10 cellular contexts compared by ENCODE assay signal in genomic region chr2:227474406-227474805, GRCh38. TPM values are rescaled to one million over a fixed set of nuclear protein-coding genes. Genes with fewer than 3 reads are reported as not detected.
A peak's percentile ranks its signal among the peaks of the same experiment; 100 is the strongest.
DNase-seq lines count a peak whose midpoint lies in the region; ATAC-seq, FAIRE-seq and TF ChIP-seq lines count a peak whose summit lies in the region.
"Had no signal": no experiment of that assay in that cellular context is flagged by ENCODE, and none has a peak within 500 bp of the region (broad histone marks: within the 10 kb centered on the region; RNA-seq: fewer than 3 reads in every experiment).

No MANE protein-coding gene starts in this region.

- H3K4me1 Mint-ChIP-seq in activated CD4-positive, alpha-beta T cell treated with anti-CD3 and anti-CD28 coated beads, Interleukin-2, amount 10 ng/mL, durations not matched to agents 7 days and 5 days = peaks cover 34% of the 10 kb centered on the region
- H3K4me1 Mint-ChIP-seq in glutamatergic neuron (ENCODE audit: low read depth, unreplicated experiment) = peaks cover 16% of the 10 kb centered on the region
- peaks cover 21 to 34% of the 10 kb centered on the region in 2 donors for H3K4me1 Mint-ChIP-seq in stimulated activated naive B cell treated with anti-CD40 and anti-IgM and Interleukin-4, amounts not matched to agents 10 μg/mL and 1 μg/mL and 100 μg/mL, for 72 hours

- no peaks in the 10 kb centered on the region for H3K27me3 Mint-ChIP-seq in activated CD4-positive, alpha-beta T cell treated with anti-CD3 and anti-CD28 coated beads, Interleukin-2, amount 10 ng/mL, durations not matched to agents 7 days and 5 days
- peaks cover 13% of the 10 kb centered on the region for H3K27me3 Mint-ChIP-seq in glutamatergic neuron (ENCODE audit: unreplicated experiment)
- no peaks in the 10 kb centered on the region for H3K27me3 Mint-ChIP-seq in stimulated activated naive B cell treated with anti-CD40 and anti-IgM and Interleukin-4, amounts not matched to agents 10 μg/mL and 1 μg/mL and 100 μg/mL, for 72 hours

- POLR2A ChIA-PET in activated CD4-positive, alpha-beta T cell treated with anti-CD3 and anti-CD28 coated beads, Interleukin-2, amount 10 ng/mL, durations not matched to agents 7 days and 5 days (lab: Charles Lee) = no interaction called here

- no peak for ATAC-seq in stimulated activated naive B cell treated with anti-CD40 and anti-IgM and Interleukin-4, amounts not matched to agents 10 μg/mL and 1 μg/mL and 100 μg/mL, for 72 hours (replicated peaks)
- ATAC-seq in pancreas = no peak

- peak overlapping the region; percentile 78 for H3K4me3 Mint-ChIP-seq in activated CD4-positive, alpha-beta T cell treated with anti-CD3 and anti-CD28 coated beads, Interleukin-2, amount 10 ng/mL, durations not matched to agents 7 days and 5 days
- H3K4me3 Mint-ChIP-seq in glutamatergic neuron (ENCODE audit: unreplicated experiment) = peak overlapping the region; percentile 48
- peak overlapping the region in 1 of 2 donors; percentile 17 for H3K4me3 Mint-ChIP-seq in stimulated activated naive B cell treated with anti-CD40 and anti-IgM and Interleukin-4, amounts not matched to agents 10 μg/mL and 1 μg/mL and 100 μg/mL, for 72 hours

- WGBS in pancreas, 2 donors = 18 to 28% methylated on average over 3 of the region's 3 CpGs

- TF ChIP-seq CTCF in Peyer's patch (IDR thresholded peaks at IDR 0.05) = no peak
- TF ChIP-seq CTCF in glutamatergic neuron (IDR thresholded peaks at IDR 0.05; ENCODE audit: partially characterized antibody, unreplicated experiment) = no peak
- no peak for TF ChIP-seq CTCF in pancreas (IDR thresholded peaks at IDR 0.05)

- H3K4me1 ChIP-seq in Peyer's patch (peaks cover 0 to 36% (median 3%) of the 10 kb centered on the region in 4 donors), pancreas (peaks cover 9 to 34% (median 19%) of the 10 kb centered on the region in 3 donors)

- no peak for DNase-seq in activated CD4-positive, alpha-beta T cell treated with anti-CD3 and anti-CD28 coated beads, Interleukin-2, amount 10 ng/mL, durations not matched to agents 7 days and 5 days
- no peak for DNase-seq in activated CD4-positive, alpha-beta T cell treated with anti-CD3 and anti-CD28 coated beads for 4 hours
- DNase-seq in Peyer's patch = no peak
- DNase-seq in glutamatergic neuron = no peak
- no peak for DNase-seq in stimulated activated naive B cell treated with anti-CD40 and anti-IgM and Interleukin-4, amounts not matched to agents 10 μg/mL and 1 μg/mL and 100 μg/mL, for 72 hours
- no peak for DNase-seq in AML-193 (lab: John Stamatoyannopoulos, UW)
- no peak for DNase-seq in NCI-H146 treated with DMSO at 0.1 percent for 48 hours (lab: John Stamatoyannopoulos, UW; ENCODE audit: unreplicated experiment)
- no peak for DNase-seq in pancreas
- DNase-seq: NCI-H226 had no signal

- H3K36me3 ChIP-seq in Peyer's patch = no peaks in the 10 kb centered on the region
- no peaks in the 10 kb centered on the region for H3K36me3 ChIP-seq in pancreas
- H3K36me3 ChIP-seq: cardiac muscle cell had no signal

- intact Hi-C loops in pancreas (cut with DNase I) = no loop called here

- CTCF ChIA-PET in activated CD4-positive, alpha-beta T cell treated with anti-CD3 and anti-CD28 coated beads, Interleukin-2, amount 10 ng/mL, durations not matched to agents 7 days and 5 days (lab: Charles Lee) = no interaction called here

- no peak for TF ChIP-seq POLR2A in Peyer's patch (IDR thresholded peaks at IDR 0.05)

- no peaks in the 10 kb centered on the region for H3K27me3 ChIP-seq in Peyer's patch
- H3K27me3 ChIP-seq in pancreas = no peaks in the 10 kb centered on the region
- H3K27me3 ChIP-seq: cardiac muscle cell had no signal

- peak overlapping the region in 2 of 4 donors; percentile 92 to 99 for H3K4me3 ChIP-seq in Peyer's patch
- peak overlapping the region in 1 of 4 donors; percentile 96 for H3K4me3 ChIP-seq in pancreas
- H3K4me3 ChIP-seq: cardiac muscle cell had no signal

- H3K9me3 ChIP-seq in Peyer's patch (no peaks in the 10 kb centered on the region), pancreas (no peaks in the 10 kb centered on the region)

- H3K27ac Mint-ChIP-seq in activated CD4-positive, alpha-beta T cell treated with anti-CD3 and anti-CD28 coated beads, Interleukin-2, amount 10 ng/mL, durations not matched to agents 7 days and 5 days = no peak overlapping the region
- no peak overlapping the region for H3K27ac Mint-ChIP-seq in glutamatergic neuron (ENCODE audit: unreplicated experiment)
- H3K27ac Mint-ChIP-seq in stimulated activated naive B cell treated with anti-CD40 and anti-IgM and Interleukin-4, amounts not matched to agents 10 μg/mL and 1 μg/mL and 100 μg/mL, for 72 hours = peak overlapping the region; percentile 56

- no peaks in the 10 kb centered on the region for H3K9me3 Mint-ChIP-seq in activated CD4-positive, alpha-beta T cell treated with anti-CD3 and anti-CD28 coated beads, Interleukin-2, amount 10 ng/mL, durations not matched to agents 7 days and 5 days
- peaks cover 11% of the 10 kb centered on the region for H3K9me3 Mint-ChIP-seq in glutamatergic neuron (ENCODE audit: unreplicated experiment)
- peaks cover 0 to 2% of the 10 kb centered on the region in 2 donors for H3K9me3 Mint-ChIP-seq in stimulated activated naive B cell treated with anti-CD40 and anti-IgM and Interleukin-4, amounts not matched to agents 10 μg/mL and 1 μg/mL and 100 μg/mL, for 72 hours

- H3K27ac ChIP-seq in Peyer's patch = peak overlapping the region in 3 of 4 donors; percentile 13 to 93 (median 48)
- no peak overlapping the region for H3K27ac ChIP-seq in pancreas
- H3K27ac ChIP-seq: cardiac muscle cell had no signal

- FAIRE-seq in pancreas (lab: Jason Lieb, UNC) = no peak

- H3K36me3 Mint-ChIP-seq in activated CD4-positive, alpha-beta T cell treated with anti-CD3 and anti-CD28 coated beads, Interleukin-2, amount 10 ng/mL, durations not matched to agents 7 days and 5 days (ENCODE audit: low read depth) = no peaks in the 10 kb centered on the region
- peaks cover 4% of the 10 kb centered on the region for H3K36me3 Mint-ChIP-seq in glutamatergic neuron (ENCODE audit: unreplicated experiment)
- no peaks in the 10 kb centered on the region for H3K36me3 Mint-ChIP-seq in stimulated activated naive B cell treated with anti-CD40 and anti-IgM and Interleukin-4, amounts not matched to agents 10 μg/mL and 1 μg/mL and 100 μg/mL, for 72 hours

RNA-seq across cellular contexts. Expression of gene AGFG1, which starts 2.5 kb away (rescaled TPM):
- 10 to 100 TPM; 59.9 to 80.1 TPM for total RNA-seq in activated CD4-positive, alpha-beta T cell treated with anti-CD3 and anti-CD28 coated beads, Interleukin-2, amount 10 ng/mL, durations not matched to agents 7 days and 5 days
- total RNA-seq in Peyer's patch (10 to 100 TPM; 24.8 to 68.1 (median 62.6) TPM), glutamatergic neuron (ENCODE audit: unreplicated experiment) (108 TPM), pancreas (10 to 100 TPM; 18.0 to 39.7 (median 29.2) TPM)
- polyA plus RNA-seq in pancreas = 10 to 100 TPM in 1 of 2 donors, 1 to 10 TPM in 1; 9.0 to 20.7 TPM

Comparison
In these comparisons a context has a peak if more than half of its experiments do, and no peak if none do; other contexts are left out.
1. H3K27ac ChIP-seq: peak in Peyer's patch (3 of 4); none in pancreas (0 of 4).